In genomic region chr12:103877934-103878510, GRCh38 we compare ENCODE assay signal across 8 cellular contexts. TPM values are rescaled to one million over a fixed set of nuclear protein-coding genes. Genes with fewer than 3 reads are reported as not detected.
DNase-seq lines count a peak whose midpoint lies in the region; ATAC-seq, FAIRE-seq and TF ChIP-seq lines count a peak whose summit lies in the region.

No MANE protein-coding gene starts in this region.

- peak; percentile 95 for FAIRE-seq in H54 (lab: Jason Lieb, UNC)
- peak; percentile 20 for FAIRE-seq in TTC549 (lab: Jason Lieb, UNC)

- H3K36me3 ChIP-seq in CD8-positive, alpha-beta memory T cell (ENCODE audit: insufficient read depth, low read length), result no peaks in the 10 kb centered on the region

- H3K9me3 Mint-ChIP-seq in CD8-positive, alpha-beta memory T cell, result no peaks in the 10 kb centered on the region

- POLR2A ChIA-PET in CD8-positive, alpha-beta memory T cell (lab: Charles Lee), result no interaction called here

- H3K27me3 Mint-ChIP-seq in CD8-positive, alpha-beta memory T cell, result no peaks in the 10 kb centered on the region

- no peak for ATAC-seq in HG03139 (IDR thresholded peaks at IDR 0.05; ENCODE audit: unreplicated experiment)

- in situ Hi-C loops in T47D (cut with HindIII; ENCODE audit: low pct_unique_long_range_greater_than_20kb, low sequenced_read_pairs), result no loop called here

- H3K4me1 ChIP-seq in CD8-positive, alpha-beta memory T cell (ENCODE audit: insufficient read depth, low read length), result no peaks in the 10 kb centered on the region

- CTCF ChIA-PET in CD8-positive, alpha-beta memory T cell (lab: Charles Lee), result interaction anchor here (1.2 to 2.0 kb wide), 4 partner anchors 14 to 231 kb away, joined by 4 to 7 read pairs (median 4); no protein-coding TSS in a partner anchor

- H3K36me3 Mint-ChIP-seq in CD8-positive, alpha-beta memory T cell, result peaks cover 0 to 2% (median 0%) of the 10 kb centered on the region in 3 donors

- peaks cover 5 to 12% (median 8%) of the 10 kb centered on the region in 3 donors for H3K4me1 Mint-ChIP-seq in CD8-positive, alpha-beta memory T cell

- H3K4me3 Mint-ChIP-seq in CD8-positive, alpha-beta memory T cell, result peak overlapping the region in 1 of 7 donors; percentile 23

- H3K27ac Mint-ChIP-seq in CD8-positive, alpha-beta memory T cell, result peak overlapping the region in 1 of 8 donors; percentile 78

- TF ChIP-seq POLR2A in H54 (IDR thresholded peaks at IDR 0.05; ENCODE audit: low read depth, low read length), result no peak

- no peaks in the 10 kb centered on the region for H3K27me3 ChIP-seq in CD8-positive, alpha-beta memory T cell (ENCODE audit: insufficient read depth, low read length, poor library complexity, severe bottlenecking)

- peak; percentile 14 to 67 (median 40) for DNase-seq in CD8-positive, alpha-beta memory T cell
- DNase-seq in H54 (ENCODE audit: insufficient read length, low spot score), result peak; percentile 52
- peak; percentile 60 for DNase-seq in NCI-H2081 treated with DMSO at 0.1 percent for 48 hours (lab: John Stamatoyannopoulos, UW)
- DNase-seq in T47D (ENCODE audit: low read depth in 1 of 2, low spot score in 1 of 2), result peak; percentile 82 to 91
- peak; percentile 85 for DNase-seq in islet precursor cell
- peak; percentile 41 for DNase-seq in stimulated activated CD4-positive, alpha-beta T cell treated with anti-CD3 and anti-CD28 coated beads, Interleukin-4, amount 100 ng/mL, for 1 hour

- no peaks in the 10 kb centered on the region for H3K9me3 ChIP-seq in CD8-positive, alpha-beta memory T cell (ENCODE audit: low read length)

- no peak overlapping the region for H3K4me3 ChIP-seq in CD8-positive, alpha-beta memory T cell (ENCODE audit: low read length)

- no peak overlapping the region for H3K27ac ChIP-seq in CD8-positive, alpha-beta memory T cell (ENCODE audit: low read depth, low read length)

RNA-seq across cellular contexts. Expression of gene NT5DC3, which starts 37.0 kb away (rescaled TPM):
- 10 to 100 TPM in 1 of 2 experiments, 1 to 10 TPM in 1; 9.9 to 10.0 TPM for total RNA-seq in CD8-positive, alpha-beta memory T cell
- 0.93 TPM for polyA plus RNA-seq in CD8-positive, alpha-beta memory T cell

RNA-seq across cellular contexts. Expression of gene HSP90B1, which starts 52.2 kb away (rescaled TPM):
- 100 to 1,000 TPM; 461 to 488 TPM for total RNA-seq in CD8-positive, alpha-beta memory T cell
- 348 TPM for polyA plus RNA-seq in CD8-positive, alpha-beta memory T cell
